In genomic region chr4:169618286-169618685, GRCh38 we compare ENCODE assay signal across 11 cellular contexts. TPM values are rescaled to one million over a fixed set of nuclear protein-coding genes. Genes with fewer than 3 reads are reported as not detected.
DNase-seq lines count a peak whose midpoint lies in the region; ATAC-seq and TF ChIP-seq lines count a peak whose summit lies in the region.
"Had no signal": no experiment of that assay in that cellular context is flagged by ENCODE, and none has a peak within 500 bp of the region (broad histone marks: within the 10 kb centered on the region; RNA-seq: fewer than 3 reads in every experiment).

No MANE protein-coding gene starts in this region.

- TF ChIP-seq POLR2A in IMR-90 (IDR thresholded peaks at IDR 0.05; ENCODE audit: low read depth, low read length) = no peak
- TF ChIP-seq POLR2A in thyroid gland (IDR thresholded peaks at IDR 0.05) = no peak

- peak overlapping the region; percentile 99 for H3K27ac ChIP-seq in CD8-positive, alpha-beta T cell (ENCODE audit: low read depth, low read length)
- H3K27ac ChIP-seq in IMR-90 (ENCODE audit: insufficient read depth, low read length) = no peak overlapping the region
- peak overlapping the region; percentile 10 to 27 for H3K27ac ChIP-seq in mucosa of rectum (ENCODE audit: low read depth in 2 of 2, low read length in 2 of 2)
- no peak overlapping the region for H3K27ac ChIP-seq in thyroid gland

- no peak for TF ChIP-seq RAD21 in IMR-90 (IDR thresholded peaks at IDR 0.05; ENCODE audit: low read length)

- no peak overlapping the region for H2AK9ac ChIP-seq in IMR-90 (replicated peaks; ENCODE audit: low read depth, low read length, poor library complexity)

- no peak overlapping the region for H3K4me2 ChIP-seq in IMR-90 (ENCODE audit: low read depth, low read length)

- no peak for ATAC-seq in CD8-positive, alpha-beta T cell
- no peak for ATAC-seq in IMR-90 (ENCODE audit: low read depth)
- ATAC-seq: stimulated activated memory B cell treated with anti-CD40 and anti-IgM and Interleukin-4, amounts not matched to agents 10 μg/mL and 1 μg/mL and 100 μg/mL, for 72 hours had no signal

- no peaks in the 10 kb centered on the region for H3K36me3 ChIP-seq in CD8-positive, alpha-beta T cell (ENCODE audit: insufficient read depth, low read length)
- no peaks in the 10 kb centered on the region for H3K36me3 ChIP-seq in IMR-90 (ENCODE audit: control insufficient read depth, insufficient read depth, low read length)
- no peaks in the 10 kb centered on the region for H3K36me3 ChIP-seq in mucosa of rectum (ENCODE audit: control insufficient read depth in 2 of 2, insufficient read depth in 2 of 2, low read length in 2 of 2)
- no peaks in the 10 kb centered on the region for H3K36me3 ChIP-seq in thyroid gland

- no peak overlapping the region for H4K5ac ChIP-seq in IMR-90 (ENCODE audit: low read depth, low read length)

- peaks cover 15% of the 10 kb centered on the region for H3K36me3 Mint-ChIP-seq in CD8-positive, alpha-beta T cell

- H3K56ac ChIP-seq in IMR-90 (ENCODE audit: extremely low read depth, insufficient read depth, low read length) = no peak overlapping the region

- H4K8ac ChIP-seq in IMR-90 (ENCODE audit: low read depth in 2 of 2, low read length in 2 of 2) = no peak overlapping the region

- intact Hi-C loops in CD8-positive, alpha-beta T cell (cut with DNase I, micrococcal nuclease) = no loop called here
- intact Hi-C loops in IMR-90 (cut with micrococcal nuclease) = no loop called here
- intact Hi-C loops in posterior vena cava (cut with DNase I) = loop anchor here in 1 of 2 donors (5.0 kb wide), 1 partner anchor 44 kb away; no protein-coding TSS in a partner anchor
- intact Hi-C loops in thyroid gland (cut with DNase I) = loop anchor here (10.0 kb wide), 1 partner anchor 427 kb away; no protein-coding TSS in a partner anchor

- no peak overlapping the region for H3K18ac ChIP-seq in IMR-90 (ENCODE audit: low read depth, low read length)

- H2BK120ac ChIP-seq in IMR-90 (ENCODE audit: low read depth, low read length) = no peak overlapping the region

- H2BK15ac ChIP-seq in IMR-90 (ENCODE audit: low read depth, low read length) = no peak overlapping the region

- no peaks in the 10 kb centered on the region for H3K9me3 ChIP-seq in CD8-positive, alpha-beta T cell (ENCODE audit: low read length)
- H3K9me3 ChIP-seq in IMR-90 (ENCODE audit: control insufficient read depth, insufficient read depth, low read length) = no peaks in the 10 kb centered on the region
- no peaks in the 10 kb centered on the region for H3K9me3 ChIP-seq in mucosa of rectum (ENCODE audit: control insufficient read depth in 2 of 2, low read length in 2 of 2)
- H3K9me3 ChIP-seq in thyroid gland = no peaks in the 10 kb centered on the region

- WGBS in IMR-90 (ENCODE audit: extremely low coverage in 2 of 2, insufficient read length in 1 of 2), 2 experiments = no CpG with 5 or more reads among the region's 3 CpGs
- 72 to 78% methylated on average over 3 of the region's 3 CpGs for WGBS in thyroid gland, 2 donors

- DNase-seq in CD8-positive, alpha-beta T cell = no peak
- DNase-seq in IMR-90 = peak; percentile 41
- peak; percentile 74 for DNase-seq in amniotic epithelial cell (ENCODE audit: low read depth)
- DNase-seq in posterior vena cava (ENCODE audit: low spot score) = no peak
- no peak for DNase-seq in iPS-NIHi7 (ENCODE audit: extremely low spot score)
- DNase-seq in thyroid gland = no peak
- DNase-seq: NCI-H1694 had no signal

- H3K4me3 ChIP-seq in CD8-positive, alpha-beta T cell (ENCODE audit: low read depth, low read length) = peak overlapping the region; percentile 5
- H3K4me3 ChIP-seq in IMR-90 (ENCODE audit: insufficient read depth, low read depth, low read length) (no peak overlapping the region), mucosa of rectum (ENCODE audit: low read length in 2 of 2) (no peak overlapping the region), thyroid gland (replicated peaks in 1 of 3) (no peak overlapping the region)

- no peak overlapping the region for H3K23ac ChIP-seq in IMR-90 (ENCODE audit: low read depth, low read length)

- no peaks in the 10 kb centered on the region for H3K9me3 Mint-ChIP-seq in CD8-positive, alpha-beta T cell
- H3K9me3 Mint-ChIP-seq: dendritic cell treated with granulocyte-macrophage colony-stimulating factor and Interleukin-4, amounts not matched to agents 40 ng/mL and 50 ng/mL, for 4 days; stimulated activated memory B cell treated with anti-CD40 and anti-IgM and Interleukin-4, amounts not matched to agents 10 μg/mL and 1 μg/mL and 100 μg/mL, for 72 hours had no signal

- no peak for TF ChIP-seq CTCF in CD8-positive, alpha-beta T cell (IDR thresholded peaks at IDR 0.05)
- TF ChIP-seq CTCF in IMR-90 (conservative IDR thresholded peaks at IDR 0.05; ENCODE audit: low read depth, low read length) (no peak), thyroid gland (IDR thresholded peaks at IDR 0.05) (no peak)

- H3K79me1 ChIP-seq in IMR-90 (ENCODE audit: low read depth in 1 of 2, low read length in 2 of 2) = peaks cover 0 to 7% of the 10 kb centered on the region in 2 experiments; a peak in 3 of 4 replicates

- in situ Hi-C loops in IMR-90 (cut with MboI; ENCODE audit: low sequenced_read_pairs) = loop anchor here (25.0 kb wide), 1 partner anchor 444 kb away; no protein-coding TSS in a partner anchor

- H3K4me1 ChIP-seq in CD8-positive, alpha-beta T cell (ENCODE audit: insufficient read depth, low read length) = peaks cover 44% of the 10 kb centered on the region
- H3K4me1 ChIP-seq in IMR-90 (ENCODE audit: control insufficient read depth, insufficient read depth, low read length) = no peaks in the 10 kb centered on the region
- H3K4me1 ChIP-seq in mucosa of rectum (ENCODE audit: control insufficient read depth in 2 of 2, insufficient read depth in 2 of 2, low read length in 2 of 2) = peaks cover 5 to 19% of the 10 kb centered on the region in 2 donors
- H3K4me1 ChIP-seq in thyroid gland = peaks cover 12 to 18% of the 10 kb centered on the region in 2 donors

- peaks cover 59% of the 10 kb centered on the region for H3K4me1 Mint-ChIP-seq in CD8-positive, alpha-beta T cell (ENCODE audit: low read depth)

- H3K4ac ChIP-seq in IMR-90 (ENCODE audit: low read depth, low read length) = no peak overlapping the region

- no peak overlapping the region for H4K91ac ChIP-seq in IMR-90 (ENCODE audit: insufficient read depth, low read depth, low read length)

- H3K27me3 Mint-ChIP-seq in CD8-positive, alpha-beta T cell (ENCODE audit: low read depth) = no peaks in the 10 kb centered on the region
- H3K27me3 Mint-ChIP-seq: dendritic cell treated with granulocyte-macrophage colony-stimulating factor and Interleukin-4, amounts not matched to agents 40 ng/mL and 50 ng/mL, for 4 days; stimulated activated memory B cell treated with anti-CD40 and anti-IgM and Interleukin-4, amounts not matched to agents 10 μg/mL and 1 μg/mL and 100 μg/mL, for 72 hours had no signal

- no peaks in the 10 kb centered on the region for H3K9me1 ChIP-seq in IMR-90 (ENCODE audit: insufficient read depth, low read length)

- H2BK20ac ChIP-seq in IMR-90 (ENCODE audit: low read depth, low read length) = no peak overlapping the region

- no peak overlapping the region for H2BK5ac ChIP-seq in IMR-90 (ENCODE audit: low read depth, low read length, poor library complexity, severe bottlenecking)

- peaks cover 10% of the 10 kb centered on the region; the same call in 1 of the 2 replicates for H4K20me1 ChIP-seq in IMR-90 (ENCODE audit: insufficient read depth, low read length)

- POLR2A ChIA-PET in CD8-positive, alpha-beta T cell (lab: Charles Lee) = no interaction called here
- POLR2A ChIA-PET in IMR-90 (lab: Charles Lee; ENCODE audit: unreplicated experiment) = interaction anchor here (0.6 kb wide), 1 partner anchor 42 kb away, joined by 3 read pairs; no protein-coding TSS in a partner anchor

- CTCF ChIA-PET in CD8-positive, alpha-beta T cell (lab: Charles Lee) = interaction anchor here (1.8 kb wide), 1 partner anchor 14 kb away, joined by 4 read pairs; no protein-coding TSS in a partner anchor
- CTCF ChIA-PET in IMR-90 (lab: Yijun Ruan, JAX) = no interaction called here

- H2AK5ac ChIP-seq in IMR-90 (ENCODE audit: low read depth, low read length) = no peak overlapping the region

- BruUV-seq in IMR-90 (replicated peaks; lab: Mats Ljungman, UMichigan) = no TSS peak

- dilution Hi-C loops in IMR-90 (cut with HindIII; ENCODE audit: low sequenced_read_pairs, unreplicated experiment) = no loop called here

- H3K9ac ChIP-seq in IMR-90 (ENCODE audit: low read depth, low read length) = no peak overlapping the region
- H3K9ac ChIP-seq in mucosa of rectum (ENCODE audit: low read depth in 1 of 2, low read length in 2 of 2) = peak overlapping the region in 1 of 2 donors; percentile 25

- peak overlapping the region; percentile 91 for H3K4me3 Mint-ChIP-seq in CD8-positive, alpha-beta T cell
- H3K4me3 Mint-ChIP-seq: dendritic cell treated with granulocyte-macrophage colony-stimulating factor and Interleukin-4, amounts not matched to agents 40 ng/mL and 50 ng/mL, for 4 days had no signal

- H3K27ac Mint-ChIP-seq in CD8-positive, alpha-beta T cell = peak overlapping the region; percentile 99
- H3K27ac Mint-ChIP-seq: dendritic cell treated with granulocyte-macrophage colony-stimulating factor and Interleukin-4, amounts not matched to agents 40 ng/mL and 50 ng/mL, for 4 days had no signal

- no peaks in the 10 kb centered on the region for H3K27me3 ChIP-seq in CD8-positive, alpha-beta T cell (ENCODE audit: insufficient read depth, low read length)
- H3K27me3 ChIP-seq in IMR-90 (ENCODE audit: control insufficient read depth, insufficient read depth, low read length) = no peaks in the 10 kb centered on the region
- H3K27me3 ChIP-seq in mucosa of rectum (ENCODE audit: control insufficient read depth in 2 of 2, insufficient read depth in 2 of 2, low read length in 2 of 2) = no peaks in the 10 kb centered on the region
- no peaks in the 10 kb centered on the region for H3K27me3 ChIP-seq in thyroid gland
- H3K27me3 ChIP-seq: hepatocyte had no signal

- H3K14ac ChIP-seq in IMR-90 (replicated peaks; ENCODE audit: low read depth, low read length) = no peak overlapping the region

- no peak overlapping the region for H2AFZ ChIP-seq in IMR-90 (replicated peaks; ENCODE audit: low read length, poor library complexity)

TF ChIP-seq in IMR-90, 13 proteins besides CTCF, POLR2A, EP300 and RAD21 (continues in another document):
- no peak for TF ChIP-seq RCOR1 (IDR thresholded peaks at IDR 0.05; ENCODE audit: insufficient replicate concordance, low read length)

RNA-seq across cellular contexts. Expression of gene CLCN3, which starts 2.1 kb away (rescaled TPM):
- total RNA-seq in CD8-positive, alpha-beta T cell = 10 to 100 TPM; 10.2 to 10.9 TPM
- 22.8 and 29.4 TPM in 2 replicates for total RNA-seq in IMR-90 (2012; rRNA removed)
- polyA plus RNA-seq in IMR-90 (2012; rRNA removed) = 11.2 and 13.0 TPM in 2 replicates
- 2.3 and 2.4 TPM in 2 replicates for polyA plus RNA-seq in IMR-90 (2012; cell fraction: cytosol; rRNA removed)
- 0.94 and 6.4 TPM in 2 replicates for polyA plus RNA-seq in IMR-90 (2012; cell fraction: nucleus; rRNA removed; ENCODE audit: low replicate concordance)
- total RNA-seq in posterior vena cava = 10 to 100 TPM; 17.0 to 23.3 TPM
- 10 to 100 TPM; 43.3 to 72.4 (median 53.5) TPM for total RNA-seq in thyroid gland

RNA-seq across cellular contexts. Expression of gene NEK1, which starts 5.9 kb away (rescaled TPM):
- 10 to 100 TPM; 13.8 to 15.5 TPM for total RNA-seq in CD8-positive, alpha-beta T cell
- total RNA-seq in IMR-90 (2012; rRNA removed) (3.9 and 5.8 TPM in 2 replicates), posterior vena cava (10 to 100 TPM; 19.2 to 19.9 TPM), thyroid gland (10 to 100 TPM; 15.5 to 31.2 (median 20.3) TPM)
- 2.4 and 3.3 TPM in 2 replicates for polyA plus RNA-seq in IMR-90 (2012; rRNA removed)
- polyA plus RNA-seq in IMR-90 (2012; cell fraction: cytosol; rRNA removed) = 1.1 and 1.3 TPM in 2 replicates
- polyA plus RNA-seq in IMR-90 (2012; cell fraction: nucleus; rRNA removed; ENCODE audit: low replicate concordance) = 1.6 and 2.5 TPM in 2 replicates

Comparison
In these comparisons a context has a peak if more than half of its experiments do, and no peak if none do; other contexts are left out.
1. DNase-seq: peak in IMR-90 (single experiment) and amniotic epithelial cell (single experiment); none in CD8-positive, alpha-beta T cell (0 of 7), posterior vena cava (single experiment), iPS-NIHi7 (single experiment) and thyroid gland (0 of 2).
2. H3K27ac ChIP-seq: peak in CD8-positive, alpha-beta T cell (single experiment) and mucosa of rectum (2 of 2); none in IMR-90 (single experiment) and thyroid gland (0 of 3).